In the genomic region with DNA sequence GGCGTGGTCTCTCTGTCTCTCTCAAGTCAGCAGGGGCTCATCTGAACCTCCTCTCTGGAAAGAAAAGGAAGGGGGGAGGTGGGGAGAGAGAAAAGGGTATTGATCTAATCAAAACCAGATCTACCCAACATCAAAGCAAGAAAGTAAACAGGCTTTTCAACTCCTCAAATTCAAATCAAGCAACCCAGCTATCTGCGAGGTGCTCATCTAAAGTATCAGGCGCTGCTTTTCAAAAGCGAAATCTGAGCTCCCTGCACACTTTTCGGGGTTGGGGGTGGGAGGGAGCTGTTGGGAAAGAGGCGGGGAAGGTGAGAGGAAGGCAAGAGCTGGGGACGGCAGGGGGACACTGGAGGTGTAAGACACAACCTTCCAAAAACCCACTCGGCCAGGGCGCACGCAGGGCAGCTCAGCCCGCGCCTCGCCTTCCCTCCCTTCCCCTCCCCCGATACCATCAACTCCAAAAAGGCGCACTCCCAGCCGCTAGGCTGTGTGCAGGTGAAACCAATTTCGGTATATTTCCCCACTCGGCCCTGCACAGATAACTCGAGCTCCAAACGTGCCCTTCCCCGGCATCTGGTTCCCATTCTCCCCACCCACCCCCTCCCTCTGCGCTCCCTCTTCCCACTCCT, we compare ENCODE assay signal across 12 cellular contexts. TPM values are rescaled to one million over a fixed set of nuclear protein-coding genes. Genes with fewer than 3 reads are reported as not detected.
DNase-seq lines count a peak whose midpoint lies in the region; ATAC-seq, FAIRE-seq and TF ChIP-seq lines count a peak whose summit lies in the region.
"Had no signal": no experiment of that assay in that cellular context is flagged by ENCODE, and none has a peak within 500 bp of the region (broad histone marks: within the 10 kb centered on the region; RNA-seq: fewer than 3 reads in every experiment).

No MANE protein-coding gene starts in this region.

- H3K36me3 ChIP-seq in KMS-11 (ENCODE audit: insufficient read depth) (no peaks in the 10 kb centered on the region), endodermal cell (ENCODE audit: control insufficient read depth, insufficient read depth, low read length) (peaks cover 17% of the 10 kb centered on the region), pancreas (no peaks in the 10 kb centered on the region)
- H3K36me3 ChIP-seq: thoracic aorta had no signal

- H3K4me3 Mint-ChIP-seq in CD14-positive monocyte (peak overlapping the region; percentile 59 to 86), endodermal cell (no peak overlapping the region)
- H3K4me3 Mint-ChIP-seq: neural crest cell had no signal

- TF ChIP-seq POLR2A in lower leg skin (IDR thresholded peaks at IDR 0.05): no peak

- intact Hi-C loops in CD14-positive monocyte (cut with micrococcal nuclease): no loop called here
- intact Hi-C loops in pancreas (cut with DNase I): loop anchor here in 2 of 3 donors (10.0 kb wide), 1 partner anchor 264 kb away; no protein-coding TSS in a partner anchor
- intact Hi-C loops in lower leg skin (cut with DNase I; ENCODE audit: low total_unique reads): no loop called here

- H3K9me3 Mint-ChIP-seq in CD14-positive monocyte (peaks cover 3 to 14% (median 9%) of the 10 kb centered on the region in 7 donors), endodermal cell (no peaks in the 10 kb centered on the region)
- H3K9me3 Mint-ChIP-seq: neural crest cell had no signal

- no peak overlapping the region for H3K27ac Mint-ChIP-seq in CD14-positive monocyte
- H3K27ac Mint-ChIP-seq in endodermal cell: peak overlapping the region; percentile 91

- H3K36me3 Mint-ChIP-seq in CD14-positive monocyte: peaks cover 0 to 5% of the 10 kb centered on the region in 2 donors
- H3K36me3 Mint-ChIP-seq in endodermal cell (ENCODE audit: low read depth): peaks cover 2% of the 10 kb centered on the region

- no peak overlapping the region for H3K4me3 ChIP-seq in KMS-11 (IDR thresholded peaks at IDR 0.05; ENCODE audit: insufficient read depth, low read depth, low read length)
- no peak overlapping the region for H3K4me3 ChIP-seq in endodermal cell (ENCODE audit: low read length)
- H3K4me3 ChIP-seq in pancreas: peak overlapping the region in 3 of 4 donors; percentile 89 to 90 (median 90)
- H3K4me3 ChIP-seq in lower leg skin (ENCODE audit: low read depth, poor library complexity, severe bottlenecking): no peak overlapping the region
- H3K4me3 ChIP-seq: thoracic aorta had no signal

- H3K27me3 ChIP-seq in KMS-11 (ENCODE audit: insufficient read depth, low read depth) (no peaks in the 10 kb centered on the region), endodermal cell (ENCODE audit: control insufficient read depth, insufficient read depth, low read length, poor library complexity, severe bottlenecking) (no peaks in the 10 kb centered on the region), pancreas (no peaks in the 10 kb centered on the region)
- H3K27me3 ChIP-seq: body of pancreas had no signal

- no peak overlapping the region for H2AFZ ChIP-seq in KMS-11 (ENCODE audit: low read depth)

- TF ChIP-seq CTCF in CD14-positive monocyte (IDR thresholded peaks at IDR 0.05) (no peak), KMS-11 (conservative IDR thresholded peaks at IDR 0.05; ENCODE audit: low read depth, low read length) (no peak), endodermal cell (conservative IDR thresholded peaks at IDR 0.05) (peak; percentile 10), pancreas (IDR thresholded peaks at IDR 0.05) (no peak), lower leg skin (IDR thresholded peaks at IDR 0.05) (no peak)

- H3K9me3 ChIP-seq in endodermal cell (ENCODE audit: control insufficient read depth, low read length) (no peaks in the 10 kb centered on the region), pancreas (no peaks in the 10 kb centered on the region)
- H3K9me3 ChIP-seq: body of pancreas, thoracic aorta had no signal

- no peaks in the 10 kb centered on the region for H4K20me1 ChIP-seq in KMS-11 (ENCODE audit: insufficient read depth)

- WGBS in endodermal cell (ENCODE audit: insufficient coverage in 1 of 2, insufficient read length in 1 of 2), 2 experiments: 0% methylated on average over 9 to 20 of the region's 22 CpGs
- 47 to 57% methylated on average over 22 of the region's 22 CpGs for WGBS in pancreas, 2 donors
- WGBS in lower leg skin, 2 donors: 6 to 13% methylated on average over 22 of the region's 22 CpGs

- no peak overlapping the region for H3K9ac ChIP-seq in KMS-11
- H3K9ac ChIP-seq in endodermal cell (ENCODE audit: extremely low read depth, low read length, poor library complexity, severe bottlenecking): peak overlapping the region; percentile 81

- H3K27me3 Mint-ChIP-seq in CD14-positive monocyte (ENCODE audit: low read depth in 3 of 3) (peaks cover 21 to 32% (median 27%) of the 10 kb centered on the region in 3 donors), endodermal cell (ENCODE audit: insufficient read depth) (peaks cover 1% of the 10 kb centered on the region)

- peaks cover 15% of the 10 kb centered on the region; the same call in 1 of the 2 replicates for H3K79me2 ChIP-seq in KMS-11 (ENCODE audit: insufficient read depth, low read depth)

- ATAC-seq in pancreas: no peak
- ATAC-seq: body of pancreas had no signal

- no peak for FAIRE-seq in pancreas (lab: Jason Lieb, UNC)

- DNase-seq in CD14-positive monocyte (ENCODE audit: low spot score) (no peak), endodermal cell (peak; percentile 82), pancreas (no peak), SHP77 treated with DMSO at 0.1 percent for 48 hours (lab: John Stamatoyannopoulos, UW) (no peak), NCI-H1436 (lab: John Stamatoyannopoulos, UW) (no peak), lower leg skin (ENCODE audit: low spot score in 2 of 2) (no peak), CD1c-positive myeloid dendritic cell (ENCODE audit: extremely low spot score) (no peak)

- H3K4me1 ChIP-seq in KMS-11 (ENCODE audit: low read depth, poor library complexity, severe bottlenecking) (peaks cover 20% of the 10 kb centered on the region), endodermal cell (ENCODE audit: control insufficient read depth, insufficient read depth, low read length) (peaks cover 16% of the 10 kb centered on the region), pancreas (peaks cover 11 to 32% (median 15%) of the 10 kb centered on the region in 3 donors)

- H3K4me2 ChIP-seq in KMS-11: peak overlapping the region; percentile 92

- H3K4me1 Mint-ChIP-seq in CD14-positive monocyte: peaks cover 9% of the 10 kb centered on the region
- peaks cover 15% of the 10 kb centered on the region for H3K4me1 Mint-ChIP-seq in endodermal cell

- H3K27ac ChIP-seq in KMS-11: no peak overlapping the region
- no peak overlapping the region for H3K27ac ChIP-seq in endodermal cell (ENCODE audit: low read depth, low read length)
- H3K27ac ChIP-seq in pancreas: no peak overlapping the region
- H3K27ac ChIP-seq: RWPE1 had no signal

RNA-seq across cellular contexts. Expression of a gene that starts 2.7 kb away (rescaled TPM):
- polyA plus RNA-seq in CD14-positive monocyte: under 1 TPM in 1 of 2 donors, not detected in 1; 0.10 TPM
- total RNA-seq in endodermal cell: 10 to 100 TPM; 40.1 to 53.2 TPM
- polyA plus RNA-seq in endodermal cell (2013, experiment 1 of 2): 74.8 TPM
- 73.2 TPM for polyA plus RNA-seq in endodermal cell (2013, experiment 2 of 2)
- total RNA-seq in pancreas: 10 to 100 TPM in 1 of 6 donors, 1 to 10 TPM in 5; 2.6 to 13.1 (median 4.2) TPM
- 1 to 10 TPM; 2.5 to 3.1 TPM for polyA plus RNA-seq in pancreas
- total RNA-seq in lower leg skin: 10 to 100 TPM; 11.7 to 16.7 (median 14.6) TPM

Comparison
In these comparisons a context has a peak if more than half of its experiments do, and no peak if none do; other contexts are left out.
1. H3K4me3 ChIP-seq: peak in pancreas (3 of 4); none in KMS-11 (single experiment), endodermal cell (single experiment) and lower leg skin (single experiment).
2. intact Hi-C loops: an anchor here in pancreas (10.0 kb wide); none called in CD14-positive monocyte and lower leg skin.